Comparison of ENCODE assay signal across 8 cellular contexts in genomic region chr4:118682928-118683327, GRCh38.
DNase-seq lines count a peak whose midpoint lies in the region; ATAC-seq, FAIRE-seq and TF ChIP-seq lines count a peak whose summit lies in the region.

No MANE protein-coding gene starts in this region.

- no peak for ATAC-seq in RWPE2 (ENCODE audit: low read depth)
- ATAC-seq in GM18520 (IDR thresholded peaks at IDR 0.05; ENCODE audit: unreplicated experiment): no peak

- no peak overlapping the region for H3K4me3 ChIP-seq in GM12875 (ENCODE audit: low read depth, low read length)
- H3K4me3 ChIP-seq in RWPE2 (ENCODE audit: severe bottlenecking): no peak overlapping the region
- no peak overlapping the region for H3K4me3 ChIP-seq in foreskin fibroblast (ENCODE audit: low read depth in 1 of 2, low read length in 2 of 2)

- no peak for DNase-seq in RWPE2 (ENCODE audit: low spot score)
- peak; percentile 33 to 75 for DNase-seq in foreskin fibroblast
- no peak for DNase-seq in NCI-H2081 treated with DMSO at 0.1 percent for 48 hours (lab: John Stamatoyannopoulos, UW)
- DNase-seq in NCI-H2196 (lab: John Stamatoyannopoulos, UW; ENCODE audit: unreplicated experiment): no peak
- DNase-seq in GDM1 (lab: John Stamatoyannopoulos, UW): no peak

- no peak overlapping the region for H3K27ac ChIP-seq in RWPE2 (ENCODE audit: poor library complexity, severe bottlenecking)

- H3K4me1 ChIP-seq in RWPE2 (ENCODE audit: insufficient read depth, poor library complexity, severe bottlenecking): peaks cover 17% of the 10 kb centered on the region

- TF ChIP-seq CTCF in GM12875 (IDR thresholded peaks at IDR 0.05; ENCODE audit: borderline replicate concordance, insufficient read depth, low read depth, low read length): 0 out of 2 replicates have a peak, but pooled peaks have one; percentile 36
- TF ChIP-seq CTCF in RWPE2 (IDR thresholded peaks at IDR 0.05; ENCODE audit: poor library complexity, severe bottlenecking): peak; percentile 64
- peak; percentile 45 for TF ChIP-seq CTCF in foreskin fibroblast (IDR thresholded peaks at IDR 0.05; ENCODE audit: low read depth, low read length)

- no peaks in the 10 kb centered on the region for H3K9me3 ChIP-seq in RWPE2 (ENCODE audit: severe bottlenecking)

- H3K27me3 ChIP-seq in RWPE2 (ENCODE audit: insufficient read depth, poor library complexity, severe bottlenecking): no peaks in the 10 kb centered on the region

- peaks cover 10% of the 10 kb centered on the region for H3K36me3 ChIP-seq in RWPE2 (ENCODE audit: low read depth)

- peak; percentile 19 for FAIRE-seq in A204.1 (lab: Jason Lieb, UNC)

Comparison
In these comparisons a context has a peak if more than half of its experiments do, and no peak if none do; other contexts are left out.
1. DNase-seq: peak in foreskin fibroblast (2 of 2); none in RWPE2 (single experiment), NCI-H2081 treated with DMSO at 0.1 percent for 48 hours (single experiment), NCI-H2196 (single experiment) and GDM1 (single experiment).
2. Peak in every context shown above with its lines, with median percentiles within 50 percentile points of each other: CTCF ChIP-seq.